In the genomic region with DNA sequence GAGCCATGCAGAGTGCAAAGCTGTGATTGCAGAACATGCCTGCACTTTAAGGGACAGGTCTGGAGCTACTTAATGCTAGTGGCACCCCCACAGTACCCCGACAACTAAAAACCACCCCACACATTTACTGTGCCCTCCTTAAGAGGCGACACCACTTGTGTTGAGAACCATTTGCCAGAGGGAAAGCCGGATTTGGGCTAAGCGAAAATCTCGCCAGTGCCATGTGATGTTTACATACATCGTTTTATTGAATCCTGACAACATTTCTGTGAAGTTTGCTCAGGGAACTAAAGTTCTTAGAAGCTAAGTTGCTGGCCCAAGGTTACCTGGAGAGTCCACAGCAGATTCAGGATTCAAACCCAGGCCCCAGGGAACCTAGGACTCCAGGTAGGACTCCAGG, we compare ENCODE assay signal across 18 cellular contexts.
DNase-seq lines count a peak whose midpoint lies in the region; ATAC-seq and TF ChIP-seq lines count a peak whose summit lies in the region.
"Had no signal": no experiment of that assay in that cellular context is flagged by ENCODE, and none has a peak within 500 bp of the region (broad histone marks: within the 10 kb centered on the region; RNA-seq: fewer than 3 reads in every experiment).

No MANE protein-coding gene starts in this region.

- H3K27me3 ChIP-seq in endodermal cell (ENCODE audit: control insufficient read depth, insufficient read depth, low read length, poor library complexity, severe bottlenecking): no peaks in the 10 kb centered on the region

- no peaks in the 10 kb centered on the region for H3K36me3 Mint-ChIP-seq in activated CD8-positive, alpha-beta memory T cell treated with anti-CD3 and anti-CD28 coated beads, Interleukin-2, amount 10 ng/mL, durations not matched to agents 7 days and 5 days
- H3K36me3 Mint-ChIP-seq in endodermal cell (ENCODE audit: low read depth) (no peaks in the 10 kb centered on the region), type B pancreatic cell (peaks cover 9% of the 10 kb centered on the region)

- ATAC-seq in activated CD8-positive, alpha-beta memory T cell treated with anti-CD3 and anti-CD28 coated beads, Interleukin-2, amount 10 ng/mL, durations not matched to agents 7 days and 5 days: no peak
- ATAC-seq in HG03354 (IDR thresholded peaks at IDR 0.05; ENCODE audit: poor library complexity, severe bottlenecking, unreplicated experiment): no peak
- ATAC-seq: GM12878 had no signal

- no peaks in the 10 kb centered on the region for H3K36me3 ChIP-seq in endodermal cell (ENCODE audit: control insufficient read depth, insufficient read depth, low read length)

- DNase-seq in activated CD8-positive, alpha-beta memory T cell treated with anti-CD3 and anti-CD28 coated beads, Interleukin-2, amount 10 ng/mL, durations not matched to agents 7 days and 5 days: peak; percentile 35
- no peak for DNase-seq in activated CD8-positive, alpha-beta memory T cell treated with anti-CD3 and anti-CD28 coated beads, Interleukin-2, amount 50 U/mL, for 48 hours
- DNase-seq in LNCaP clone FGC (ENCODE audit: low read depth): peak; percentile 28
- DNase-seq in endodermal cell: peak; percentile 20
- peak; percentile 24 for DNase-seq in type B pancreatic cell (ENCODE audit: extremely low spot score, unreplicated experiment)
- DNase-seq in CD1c-positive myeloid dendritic cell (ENCODE audit: extremely low spot score): no peak
- no peak for DNase-seq in activated naive CD4-positive, alpha-beta T cell treated with Interleukin-2 at 50 U/mL for 16 hours
- DNase-seq: C1 segment of cervical spinal cord; CD4-positive, alpha-beta T cell; CD8-positive, alpha-beta memory T cell; DMS 273 treated with DMSO at 0.1 percent for 48 hours; DMS79; EL; GDM1; GOT3; HCEC 1CT had no signal

- H3K4me3 Mint-ChIP-seq in activated CD8-positive, alpha-beta memory T cell treated with anti-CD3 and anti-CD28 coated beads, Interleukin-2, amount 10 ng/mL, durations not matched to agents 7 days and 5 days: no peak overlapping the region
- H3K4me3 Mint-ChIP-seq in endodermal cell (no peak overlapping the region), type B pancreatic cell (no peak overlapping the region)
- H3K4me3 Mint-ChIP-seq: CD4-positive, alpha-beta T cell; CD8-positive, alpha-beta memory T cell had no signal

- H3K27ac Mint-ChIP-seq in activated CD8-positive, alpha-beta memory T cell treated with anti-CD3 and anti-CD28 coated beads, Interleukin-2, amount 10 ng/mL, durations not matched to agents 7 days and 5 days: no peak overlapping the region
- no peak overlapping the region for H3K27ac Mint-ChIP-seq in endodermal cell
- H3K27ac Mint-ChIP-seq in type B pancreatic cell: no peak overlapping the region
- H3K27ac Mint-ChIP-seq: CD4-positive, alpha-beta T cell; CD8-positive, alpha-beta memory T cell had no signal

- no peaks in the 10 kb centered on the region for H3K4me1 Mint-ChIP-seq in activated CD8-positive, alpha-beta memory T cell treated with anti-CD3 and anti-CD28 coated beads, Interleukin-2, amount 10 ng/mL, durations not matched to agents 7 days and 5 days
- H3K4me1 Mint-ChIP-seq in endodermal cell (no peaks in the 10 kb centered on the region), type B pancreatic cell (ENCODE audit: unreplicated experiment) (peaks cover 7% of the 10 kb centered on the region)
- H3K4me1 Mint-ChIP-seq: CD8-positive, alpha-beta memory T cell had no signal

- no peak overlapping the region for H3K27ac ChIP-seq in endodermal cell (ENCODE audit: low read depth, low read length)

- H3K4me3 ChIP-seq in LNCaP clone FGC (ENCODE audit: low read depth, low read length) (no peak overlapping the region), endodermal cell (ENCODE audit: low read length) (no peak overlapping the region)
- H3K4me3 ChIP-seq: GM12878 had no signal

- no peaks in the 10 kb centered on the region for H3K9me3 Mint-ChIP-seq in activated CD8-positive, alpha-beta memory T cell treated with anti-CD3 and anti-CD28 coated beads, Interleukin-2, amount 10 ng/mL, durations not matched to agents 7 days and 5 days (ENCODE audit: low read depth)
- no peaks in the 10 kb centered on the region for H3K9me3 Mint-ChIP-seq in endodermal cell
- H3K9me3 Mint-ChIP-seq in type B pancreatic cell: no peaks in the 10 kb centered on the region
- H3K9me3 Mint-ChIP-seq: CD4-positive, alpha-beta T cell; CD8-positive, alpha-beta memory T cell had no signal

- H3K9me3 ChIP-seq in endodermal cell (ENCODE audit: control insufficient read depth, low read length): no peaks in the 10 kb centered on the region

- H3K9ac ChIP-seq in endodermal cell (ENCODE audit: extremely low read depth, low read length, poor library complexity, severe bottlenecking): no peak overlapping the region

- CTCF ChIA-PET in activated CD8-positive, alpha-beta memory T cell treated with anti-CD3 and anti-CD28 coated beads, Interleukin-2, amount 10 ng/mL, durations not matched to agents 7 days and 5 days (lab: Charles Lee): no interaction called here

- TF ChIP-seq CTCF in LNCaP clone FGC (IDR thresholded peaks at IDR 0.05; ENCODE audit: control insufficient read depth, extremely low read depth, insufficient read depth) (no peak), endodermal cell (conservative IDR thresholded peaks at IDR 0.05) (no peak), type B pancreatic cell (conservative IDR thresholded peaks at IDR 0.05) (no peak)

- WGBS in endodermal cell (ENCODE audit: insufficient coverage in 1 of 2, insufficient read length in 1 of 2), 2 experiments: 72 to 75% methylated on average over 5 to 6 of the region's 6 CpGs

- peaks cover 2% of the 10 kb centered on the region for H3K27me3 Mint-ChIP-seq in activated CD8-positive, alpha-beta memory T cell treated with anti-CD3 and anti-CD28 coated beads, Interleukin-2, amount 10 ng/mL, durations not matched to agents 7 days and 5 days
- H3K27me3 Mint-ChIP-seq in endodermal cell (ENCODE audit: insufficient read depth): no peaks in the 10 kb centered on the region
- no peaks in the 10 kb centered on the region for H3K27me3 Mint-ChIP-seq in type B pancreatic cell
- H3K27me3 Mint-ChIP-seq: CD4-positive, alpha-beta T cell; CD8-positive, alpha-beta memory T cell had no signal

- no peaks in the 10 kb centered on the region for H3K4me1 ChIP-seq in endodermal cell (ENCODE audit: control insufficient read depth, insufficient read depth, low read length)

Comparison
In these comparisons a context has a peak if more than half of its experiments do, and no peak if none do; other contexts are left out.
1. DNase-seq: peak in activated CD8-positive, alpha-beta memory T cell treated with anti-CD3 and anti-CD28 coated beads, Interleukin-2, amount 10 ng/mL, durations not matched to agents 7 days and 5 days (single experiment), LNCaP clone FGC (single experiment), endodermal cell (single experiment) and type B pancreatic cell (single experiment); none in activated CD8-positive, alpha-beta memory T cell treated with anti-CD3 and anti-CD28 coated beads, Interleukin-2, amount 50 U/mL, for 48 hours (single experiment), CD1c-positive myeloid dendritic cell (single experiment) and activated naive CD4-positive, alpha-beta T cell treated with Interleukin-2 at 50 U/mL for 16 hours (single experiment).